ENCODE assay signal across 8 cellular contexts in the genomic region with DNA sequence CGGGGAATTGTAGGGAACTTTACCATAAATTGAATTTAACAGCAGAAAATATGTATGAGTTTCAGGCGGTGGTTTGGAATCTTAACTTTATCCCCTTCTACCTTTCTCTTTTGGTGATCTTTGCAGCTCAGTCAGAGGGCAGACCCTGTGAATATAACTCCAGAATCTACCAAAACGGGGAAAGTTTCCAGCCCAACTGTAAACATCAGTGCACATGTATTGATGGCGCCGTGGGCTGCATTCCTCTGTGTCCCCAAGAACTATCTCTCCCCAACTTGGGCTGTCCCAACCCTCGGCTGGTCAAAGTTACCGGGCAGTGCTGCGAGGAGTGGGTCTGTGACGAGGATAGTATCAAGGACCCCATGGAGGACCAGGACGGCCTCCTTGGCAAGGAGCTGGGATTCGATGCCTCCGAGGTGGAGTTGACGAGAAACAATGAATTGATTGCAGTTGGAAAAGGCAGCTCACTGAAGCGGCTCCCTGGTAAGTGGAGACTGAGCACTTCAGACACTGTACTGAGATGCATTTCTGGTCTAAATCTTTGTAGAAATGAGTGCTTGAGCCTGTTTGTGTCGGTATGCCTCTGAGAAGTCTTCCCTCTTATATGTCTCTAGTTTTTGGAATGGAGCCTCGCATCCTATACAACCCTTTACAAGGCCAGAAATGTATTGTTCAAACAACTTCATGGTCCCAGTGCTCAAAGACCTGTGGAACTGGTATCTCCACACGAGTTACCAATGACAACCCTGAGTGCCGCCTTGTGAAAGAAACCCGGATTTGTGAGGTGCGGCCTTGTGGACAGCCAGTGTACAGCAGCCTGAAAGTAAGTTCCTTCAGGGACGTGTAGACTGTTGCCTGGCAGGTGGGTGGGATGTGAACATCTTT. TPM values are rescaled to one million over a fixed set of nuclear protein-coding genes. Genes with fewer than 3 reads are reported as not detected.
DNase-seq lines count a peak whose midpoint lies in the region; ATAC-seq lines count a peak whose summit lies in the region.

No MANE protein-coding gene starts in this region.

- no peak overlapping the region for H3K4me3 Mint-ChIP-seq in activated CD4-positive, alpha-beta T cell treated with anti-CD3 and anti-CD28 coated beads for 36 hours

- POLR2A ChIA-PET in activated CD4-positive, alpha-beta T cell treated with anti-CD3 and anti-CD28 coated beads for 36 hours (lab: Charles Lee), result no interaction called here

- H3K18ac ChIP-seq in mesendoderm (ENCODE audit: low read length), result no peak overlapping the region

- no peak overlapping the region for H2BK15ac ChIP-seq in mesendoderm (replicated peaks; ENCODE audit: low read depth)

- intact Hi-C loops in activated CD4-positive, alpha-beta T cell treated with anti-CD3 and anti-CD28 coated beads for 36 hours (cut with DNase I, micrococcal nuclease), result loop anchor here (1.0 to 2.0 kb wide), 4 partner anchors 117 to 274 kb away; a partner anchor contains a TSS

- H3K56ac ChIP-seq in mesendoderm (ENCODE audit: low read length), result peak overlapping the region; percentile 28

- no peak overlapping the region for H4K8ac ChIP-seq in mesendoderm (ENCODE audit: low read depth, low read length)

- H3K79me2 ChIP-seq in mesendoderm (ENCODE audit: control insufficient read depth, insufficient read depth, low read length), result peaks cover 23% of the 10 kb centered on the region

- H3K27ac Mint-ChIP-seq in activated CD4-positive, alpha-beta T cell treated with anti-CD3 and anti-CD28 coated beads for 36 hours, result no peak overlapping the region

- peaks cover 6% of the 10 kb centered on the region for H3K4me1 ChIP-seq in mesendoderm (ENCODE audit: control insufficient read depth, low read depth, low read length)

- H3K27me3 ChIP-seq in mesendoderm (ENCODE audit: insufficient read depth, low read length, poor library complexity), result no peaks in the 10 kb centered on the region

- no peaks in the 10 kb centered on the region for H3K9me3 Mint-ChIP-seq in activated CD4-positive, alpha-beta T cell treated with anti-CD3 and anti-CD28 coated beads for 36 hours (ENCODE audit: low read depth)

- no peak for ATAC-seq in GM19452 (IDR thresholded peaks at IDR 0.05; ENCODE audit: unreplicated experiment)
- no peak for ATAC-seq in activated CD4-positive, alpha-beta T cell treated with anti-CD3 and anti-CD28 coated beads for 36 hours

- H4K5ac ChIP-seq in mesendoderm (ENCODE audit: low read length), result no peak overlapping the region

- peak overlapping the region; percentile 80 for H3K9ac ChIP-seq in mesendoderm (ENCODE audit: low read length)

- no peak overlapping the region for H3K23ac ChIP-seq in mesendoderm (ENCODE audit: low read length)

- no peak overlapping the region for H2BK5ac ChIP-seq in mesendoderm (ENCODE audit: low read length)

- H3K4me3 ChIP-seq in mesendoderm (ENCODE audit: low read length), result peak overlapping the region; percentile 79

- H3K79me1 ChIP-seq in mesendoderm (ENCODE audit: low read length), result no peaks in the 10 kb centered on the region

- H2AK5ac ChIP-seq in mesendoderm (ENCODE audit: low read length), result no peak overlapping the region

- H3K27ac ChIP-seq in mesendoderm (ENCODE audit: low read depth, low read length), result peak overlapping the region; percentile 15

- H3K27me3 Mint-ChIP-seq in activated CD4-positive, alpha-beta T cell treated with anti-CD3 and anti-CD28 coated beads for 36 hours, result peaks cover 59% of the 10 kb centered on the region

- no peak overlapping the region for H2BK120ac ChIP-seq in mesendoderm (ENCODE audit: low read depth, low read length)

- DNase-seq in AG08396 (ENCODE audit: low spot score) (peak; percentile 23), Kasumi-1 (lab: John Stamatoyannopoulos, UW) (peak; percentile 27 to 50), dermis blood vessel endothelial cell (peak; percentile 73), mesendoderm (peak; percentile 86), NOMO-1 treated with DMSO at 0.1 percent for 48 hours (lab: John Stamatoyannopoulos, UW; ENCODE audit: unreplicated experiment) (no peak)
- DNase-seq in effector CD4-positive, alpha-beta T cell, result no peak
- DNase-seq in activated CD4-positive, alpha-beta T cell treated with anti-CD3 and anti-CD28 coated beads for 36 hours, result no peak

- CTCF ChIA-PET in activated CD4-positive, alpha-beta T cell treated with anti-CD3 and anti-CD28 coated beads for 36 hours (lab: Charles Lee), result interaction anchor here (0.6 to 1.5 kb wide), 6 partner anchors 11 to 1279 kb away, joined by 3 to 10 read pairs (median 4); no protein-coding TSS in a partner anchor

- no CpG with 5 or more reads among the region's 21 CpGs for WGBS in mesendoderm (ENCODE audit: extremely low coverage, insufficient coverage, low lambda C conversion rate)

- peaks cover 36% of the 10 kb centered on the region for H3K4me1 Mint-ChIP-seq in activated CD4-positive, alpha-beta T cell treated with anti-CD3 and anti-CD28 coated beads for 36 hours

- H3K36me3 Mint-ChIP-seq in activated CD4-positive, alpha-beta T cell treated with anti-CD3 and anti-CD28 coated beads for 36 hours (ENCODE audit: low read depth), result peaks cover 2% of the 10 kb centered on the region

- H3K4me2 ChIP-seq in mesendoderm (ENCODE audit: low read length), result peak overlapping the region; percentile 23

- peaks cover 8% of the 10 kb centered on the region for H3K36me3 ChIP-seq in mesendoderm (ENCODE audit: control insufficient read depth, insufficient read depth, low read length)

- no peak overlapping the region for H3K4ac ChIP-seq in mesendoderm (ENCODE audit: low read depth, low read length)

RNA-seq across cellular contexts. Expression of a gene that starts 1.5 kb away (rescaled TPM):
- total RNA-seq in dermis blood vessel endothelial cell, result 148 and 234 TPM in 2 replicates
- 188 TPM for polyA plus RNA-seq in mesendoderm (2013, experiment 1 of 2)
- 199 TPM for polyA plus RNA-seq in mesendoderm (2013, experiment 2 of 2)
- total RNA-seq in activated CD4-positive, alpha-beta T cell treated with anti-CD3 and anti-CD28 coated beads for 36 hours, result under 1 TPM; 0.14 to 0.19 TPM

Comparison
In these comparisons a context has a peak if more than half of its experiments do, and no peak if none do; other contexts are left out.
1. DNase-seq: peak in AG08396 (single experiment), Kasumi-1 (2 of 2), dermis blood vessel endothelial cell (single experiment) and mesendoderm (single experiment); none in effector CD4-positive, alpha-beta T cell (single experiment), NOMO-1 treated with DMSO at 0.1 percent for 48 hours (single experiment) and activated CD4-positive, alpha-beta T cell treated with anti-CD3 and anti-CD28 coated beads for 36 hours (single experiment).
2. RNA of a gene that starts 1.5 kb away (total RNA-seq): 148 to 234 TPM in dermis blood vessel endothelial cell; 0.14 to 0.19 TPM in activated CD4-positive, alpha-beta T cell treated with anti-CD3 and anti-CD28 coated beads for 36 hours; every median in the first group is over 100 times any median in the second.